ENCODE assay signal across 12 cellular contexts in genomic region chr12:76544601-76545261, GRCh38.
"Had no signal": no experiment of that assay in that cellular context is flagged by ENCODE, and none has a peak within 500 bp of the region (broad histone marks: within the 10 kb centered on the region; RNA-seq: fewer than 3 reads in every experiment).

No MANE protein-coding gene starts in this region.

- H3K4me3 Mint-ChIP-seq: activated T-cell treated with anti-CD3 and anti-CD28 coated beads, Interleukin-2, amount 50 U/mL, for 4 hours; mesothelial cell of epicardium; T-helper 2 cell treated with Interferon-gamma antibody and Interleukin-4, amounts not matched to agents 5 μg/mL and 100 μg/mL, for 36 hours had no signal

- H3K27ac Mint-ChIP-seq: mesothelial cell of epicardium; T-helper 2 cell treated with Interferon-gamma antibody and Interleukin-4, amounts not matched to agents 5 μg/mL and 100 μg/mL, for 36 hours had no signal

- H3K9me3 Mint-ChIP-seq: activated T-cell treated with anti-CD3 and anti-CD28 coated beads, Interleukin-2, amount 50 U/mL, for 4 hours; mesothelial cell of epicardium; T-helper 2 cell treated with Interferon-gamma antibody and Interleukin-4, amounts not matched to agents 5 μg/mL and 100 μg/mL, for 36 hours had no signal

- DNase-seq: activated CD4-positive, alpha-beta T cell treated with anti-CD3 and anti-CD28 coated beads, Interleukin-2, amount 50 U/mL, for 4 hours; activated gamma-delta T cell treated with Interleukin-2 at 50 U/mL for 16 hours; activated T-cell treated with anti-CD3 and anti-CD28 coated beads, Interleukin-2, amount 50 U/mL, for 4 hours; aorta; left colon; lower lobe of right lung; psoas muscle; right lobe of liver; stomach; SW 1271 had no signal

- ATAC-seq: left colon, lower lobe of right lung, right lobe of liver had no signal
